ENCODE assay signal across 11 cellular contexts in the genomic region with DNA sequence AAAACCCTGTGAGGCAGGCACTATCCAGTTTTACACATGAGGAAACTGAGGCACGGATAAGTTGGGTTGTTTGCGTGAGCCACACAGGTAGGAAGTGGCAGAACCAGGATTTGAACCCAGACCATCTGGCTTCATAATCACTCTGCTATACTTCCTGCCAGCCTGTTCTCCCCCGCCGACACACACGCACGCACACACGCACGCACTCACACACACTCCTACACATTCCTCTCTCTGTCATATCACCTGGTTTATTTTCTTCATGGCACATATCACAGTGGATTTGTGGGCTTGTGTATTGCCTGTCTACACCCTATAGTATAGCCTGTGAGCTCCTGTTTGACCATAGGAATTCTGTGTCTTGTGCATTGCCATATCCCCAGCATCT.
DNase-seq lines count a peak whose midpoint lies in the region; ATAC-seq and TF ChIP-seq lines count a peak whose summit lies in the region.
"Had no signal": no experiment of that assay in that cellular context is flagged by ENCODE, and none has a peak within 500 bp of the region (broad histone marks: within the 10 kb centered on the region; RNA-seq: fewer than 3 reads in every experiment).

No MANE protein-coding gene starts in this region.

- TF ChIP-seq CTCF in CD8-positive, alpha-beta T cell (IDR thresholded peaks at IDR 0.05), result no peak
- no peak for TF ChIP-seq CTCF in neural progenitor cell (IDR thresholded peaks at IDR 0.05)
- TF ChIP-seq CTCF in mesothelial cell of epicardium (IDR thresholded peaks at IDR 0.05; ENCODE audit: unreplicated experiment), result no peak
- TF ChIP-seq CTCF in uterus (IDR thresholded peaks at IDR 0.05), result no peak

- no peaks in the 10 kb centered on the region for H3K9me3 ChIP-seq in CD8-positive, alpha-beta T cell (ENCODE audit: low read length)
- H3K9me3 ChIP-seq in neural progenitor cell (ENCODE audit: low read depth), result no peaks in the 10 kb centered on the region
- no peaks in the 10 kb centered on the region for H3K9me3 ChIP-seq in uterus

- ATAC-seq in CD8-positive, alpha-beta T cell, result no peak

- no peaks in the 10 kb centered on the region for H3K27me3 Mint-ChIP-seq in CD8-positive, alpha-beta T cell (ENCODE audit: low read depth)
- no peaks in the 10 kb centered on the region for H3K27me3 Mint-ChIP-seq in activated naive CD4-positive, alpha-beta T cell treated with anti-CD3 and anti-CD28 coated beads for 36 hours (ENCODE audit: low read depth)
- peaks cover 4% of the 10 kb centered on the region for H3K27me3 Mint-ChIP-seq in neural progenitor cell (ENCODE audit: insufficient read depth, low read depth)
- H3K27me3 Mint-ChIP-seq in mesothelial cell of epicardium (ENCODE audit: low read depth), result no peaks in the 10 kb centered on the region

- CTCF ChIA-PET in CD8-positive, alpha-beta T cell (lab: Charles Lee), result interaction anchor here (0.6 to 1.4 kb wide), 2 partner anchors 47 to 1459 kb away, joined by 3 to 5 read pairs; no protein-coding TSS in a partner anchor
- CTCF ChIA-PET in activated naive CD4-positive, alpha-beta T cell treated with anti-CD3 and anti-CD28 coated beads for 36 hours (lab: Charles Lee), result no interaction called here

- no peaks in the 10 kb centered on the region for H3K36me3 Mint-ChIP-seq in CD8-positive, alpha-beta T cell
- H3K36me3 Mint-ChIP-seq in activated naive CD4-positive, alpha-beta T cell treated with anti-CD3 and anti-CD28 coated beads for 36 hours (ENCODE audit: low read depth), result no peaks in the 10 kb centered on the region
- peaks cover under 1% of the 10 kb centered on the region for H3K36me3 Mint-ChIP-seq in neural progenitor cell
- peaks cover 3% of the 10 kb centered on the region for H3K36me3 Mint-ChIP-seq in mesothelial cell of epicardium

- no peak for TF ChIP-seq POLR2A in uterus (IDR thresholded peaks at IDR 0.05)

- H3K27ac ChIP-seq in CD8-positive, alpha-beta T cell (ENCODE audit: low read depth, low read length), result no peak overlapping the region
- H3K27ac ChIP-seq in neural progenitor cell (no peak overlapping the region), uterus (no peak overlapping the region)
- H3K27ac ChIP-seq: C4-2B had no signal

- peaks cover 31% of the 10 kb centered on the region for H3K4me1 ChIP-seq in CD8-positive, alpha-beta T cell (ENCODE audit: insufficient read depth, low read length)
- H3K4me1 ChIP-seq in neural progenitor cell (peaks cover 36% of the 10 kb centered on the region), uterus (no peaks in the 10 kb centered on the region)

- H3K9me3 Mint-ChIP-seq in CD8-positive, alpha-beta T cell, result no peaks in the 10 kb centered on the region
- H3K9me3 Mint-ChIP-seq in activated naive CD4-positive, alpha-beta T cell treated with anti-CD3 and anti-CD28 coated beads for 36 hours, result peaks cover under 1% of the 10 kb centered on the region
- H3K9me3 Mint-ChIP-seq in neural progenitor cell, result peaks cover 1% of the 10 kb centered on the region
- peaks cover 5% of the 10 kb centered on the region for H3K9me3 Mint-ChIP-seq in mesothelial cell of epicardium

- peak overlapping the region; percentile 98 for H3K27ac Mint-ChIP-seq in CD8-positive, alpha-beta T cell
- peak overlapping the region; percentile 96 for H3K27ac Mint-ChIP-seq in activated naive CD4-positive, alpha-beta T cell treated with anti-CD3 and anti-CD28 coated beads for 36 hours
- H3K27ac Mint-ChIP-seq in neural progenitor cell (no peak overlapping the region), mesothelial cell of epicardium (no peak overlapping the region)

- peaks cover 47% of the 10 kb centered on the region for H4K20me1 ChIP-seq in neural progenitor cell (ENCODE audit: low read depth)

- H3F3A ChIP-seq in neural progenitor cell (ENCODE audit: low read depth), result peaks cover 24% of the 10 kb centered on the region

- POLR2A ChIA-PET in CD8-positive, alpha-beta T cell (lab: Charles Lee), result no interaction called here

- no peak for DNase-seq in CD8-positive, alpha-beta T cell
- DNase-seq in NAMALWA (ENCODE audit: low spot score) (peak; percentile 19), neural progenitor cell (ENCODE audit: low spot score) (no peak), A172 (ENCODE audit: low spot score) (no peak), mesothelial cell of epicardium (ENCODE audit: low spot score in 2 of 2, unreplicated experiment in 2 of 2) (no peak), superior temporal gyrus (ENCODE audit: extremely low spot score) (no peak), uterus (no peak)
- peak; percentile 67 for DNase-seq in activated naive CD4-positive, alpha-beta T cell treated with anti-CD3 and anti-CD28 coated beads for 36 hours
- DNase-seq: cortex of kidney, foreskin fibroblast had no signal

- H3K27me3 ChIP-seq in CD8-positive, alpha-beta T cell (ENCODE audit: insufficient read depth, low read length), result no peaks in the 10 kb centered on the region
- H3K27me3 ChIP-seq in neural progenitor cell (no peaks in the 10 kb centered on the region), uterus (no peaks in the 10 kb centered on the region)

- H3K9ac ChIP-seq in neural progenitor cell, result no peak overlapping the region

- H3K4me2 ChIP-seq in neural progenitor cell, result peak overlapping the region; percentile 42

- H3K79me2 ChIP-seq in neural progenitor cell (ENCODE audit: low read depth), result peaks cover 51% of the 10 kb centered on the region

- no peak overlapping the region for H2AFZ ChIP-seq in neural progenitor cell (replicated peaks)

- H3K4me3 Mint-ChIP-seq in CD8-positive, alpha-beta T cell, result no peak overlapping the region
- no peak overlapping the region for H3K4me3 Mint-ChIP-seq in activated naive CD4-positive, alpha-beta T cell treated with anti-CD3 and anti-CD28 coated beads for 36 hours
- H3K4me3 Mint-ChIP-seq in neural progenitor cell (no peak overlapping the region), mesothelial cell of epicardium (no peak overlapping the region)

- peaks cover 54% of the 10 kb centered on the region for H3K4me1 Mint-ChIP-seq in CD8-positive, alpha-beta T cell (ENCODE audit: low read depth)
- H3K4me1 Mint-ChIP-seq in activated naive CD4-positive, alpha-beta T cell treated with anti-CD3 and anti-CD28 coated beads for 36 hours (ENCODE audit: low read depth), result peaks cover 43% of the 10 kb centered on the region
- H3K4me1 Mint-ChIP-seq in neural progenitor cell (peaks cover 49% of the 10 kb centered on the region), mesothelial cell of epicardium (no peaks in the 10 kb centered on the region)

- intact Hi-C loops in CD8-positive, alpha-beta T cell (cut with DNase I, micrococcal nuclease), result loop anchor here (5.0 to 10.0 kb wide), 3 partner anchors 178 to 1362 kb away; a partner anchor contains a TSS
- intact Hi-C loops in activated naive CD4-positive, alpha-beta T cell treated with anti-CD3 and anti-CD28 coated beads for 36 hours (cut with micrococcal nuclease), result no loop called here
- intact Hi-C loops in uterus (cut with DNase I; ENCODE audit: low total_unique reads), result no loop called here

- H3K4me3 ChIP-seq in CD8-positive, alpha-beta T cell (ENCODE audit: low read depth, low read length), result no peak overlapping the region
- H3K4me3 ChIP-seq in neural progenitor cell (no peak overlapping the region), uterus (no peak overlapping the region)

- H3K36me3 ChIP-seq in CD8-positive, alpha-beta T cell (ENCODE audit: insufficient read depth, low read length), result no peaks in the 10 kb centered on the region
- H3K36me3 ChIP-seq in neural progenitor cell, result no peaks in the 10 kb centered on the region
- H3K36me3 ChIP-seq in uterus, result no peaks in the 10 kb centered on the region

Comparison
In these comparisons a context has a peak if more than half of its experiments do, and no peak if none do; other contexts are left out.
1. DNase-seq: peak in NAMALWA (single experiment) and activated naive CD4-positive, alpha-beta T cell treated with anti-CD3 and anti-CD28 coated beads for 36 hours (single experiment); none in CD8-positive, alpha-beta T cell (0 of 7), neural progenitor cell (single experiment), A172 (single experiment), mesothelial cell of epicardium (0 of 2), superior temporal gyrus (single experiment) and uterus (0 of 2).
2. H3K27ac Mint-ChIP-seq: peak in CD8-positive, alpha-beta T cell (single experiment) and activated naive CD4-positive, alpha-beta T cell treated with anti-CD3 and anti-CD28 coated beads for 36 hours (single experiment); none in neural progenitor cell (single experiment) and mesothelial cell of epicardium (single experiment).
3. intact Hi-C loops: an anchor here in CD8-positive, alpha-beta T cell (5.0 to 10.0 kb wide); none called in activated naive CD4-positive, alpha-beta T cell treated with anti-CD3 and anti-CD28 coated beads for 36 hours and uterus.